ENCODE assay signal across 8 cellular contexts in the genomic region with DNA sequence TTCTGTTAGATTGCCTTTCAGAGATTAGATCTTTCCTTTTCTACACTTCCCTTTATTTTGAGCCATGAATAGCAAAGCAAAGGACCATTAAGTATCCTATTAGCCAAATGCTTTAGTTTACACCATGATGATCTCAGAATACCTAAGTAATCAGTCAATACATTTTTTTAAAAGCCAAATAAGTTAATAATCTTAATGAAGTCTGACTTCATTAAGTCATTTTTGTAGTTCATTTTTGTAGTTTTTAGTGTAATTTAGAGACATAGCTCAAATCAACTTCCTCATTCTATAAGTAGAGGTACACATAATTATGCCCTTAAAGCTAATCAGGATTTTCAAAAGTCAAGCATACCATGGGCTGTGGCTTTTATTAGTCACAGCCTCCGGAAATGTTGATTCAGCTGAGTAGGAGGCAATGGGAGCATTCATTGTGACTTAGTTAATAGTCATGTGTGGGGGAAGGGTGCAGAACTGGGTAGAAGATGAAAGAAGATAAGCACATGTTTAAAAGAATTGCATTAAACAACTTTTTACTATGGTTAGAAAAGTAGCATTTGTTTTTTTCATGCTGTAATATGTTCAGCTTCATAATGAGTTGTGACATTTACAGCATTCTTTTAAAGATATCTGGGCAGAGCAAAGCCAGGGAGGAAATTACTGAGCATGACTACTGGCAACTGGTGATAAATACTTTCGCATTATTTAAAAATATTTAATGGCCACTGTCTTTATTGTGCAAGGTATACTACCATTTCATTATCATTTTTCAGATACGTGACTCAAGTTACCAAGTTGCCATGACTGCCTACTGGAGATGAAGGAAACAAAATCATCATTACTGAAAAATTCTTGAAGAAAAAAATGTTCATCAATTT. TPM values are rescaled to one million over a fixed set of nuclear protein-coding genes. Genes with fewer than 3 reads are reported as not detected.
DNase-seq lines count a peak whose midpoint lies in the region; ATAC-seq lines count a peak whose summit lies in the region.

No MANE protein-coding gene starts in this region.

- H3K9me3 Mint-ChIP-seq in activated naive CD8-positive, alpha-beta T cell treated with anti-CD3 and anti-CD28 coated beads, Interleukin-2, amount 10 ng/mL, durations not matched to agents 7 days and 5 days = peaks cover 5% of the 10 kb centered on the region

- peaks cover 4% of the 10 kb centered on the region for H3K27me3 Mint-ChIP-seq in activated naive CD8-positive, alpha-beta T cell treated with anti-CD3 and anti-CD28 coated beads, Interleukin-2, amount 10 ng/mL, durations not matched to agents 7 days and 5 days

- peak; percentile 91 for DNase-seq in AG08395 (ENCODE audit: low spot score)
- peak; percentile 91 for DNase-seq in SK-MEL-5 (ENCODE audit: low read depth, low spot score)
- no peak for DNase-seq in activated naive CD8-positive, alpha-beta T cell treated with anti-CD3 and anti-CD28 coated beads, Interleukin-2, amount 10 ng/mL, durations not matched to agents 7 days and 5 days
- DNase-seq in iris pigment epithelial cell (ENCODE audit: low read depth) = peak; percentile 99
- peak; percentile 50 for DNase-seq in stimulated activated CD8-positive, alpha-beta memory T cell treated with anti-CD3 and anti-CD28 coated beads, Interleukin-12 subunit alpha, Interleukin-12 subunit beta, amount 100 ng/mL, for 4 hours (ENCODE audit: low read depth)
- no peak for DNase-seq in NCI-H1694 treated with DMSO at 0.1 percent for 48 hours (lab: John Stamatoyannopoulos, UW)

- in situ Hi-C loops in SK-MEL-5 (cut with HindIII; ENCODE audit: low pct_unique_long_range_greater_than_20kb, low sequenced_read_pairs) = no loop called here

- H3K27ac Mint-ChIP-seq in activated naive CD8-positive, alpha-beta T cell treated with anti-CD3 and anti-CD28 coated beads, Interleukin-2, amount 10 ng/mL, durations not matched to agents 7 days and 5 days = no peak overlapping the region

- no peaks in the 10 kb centered on the region for H3K4me1 Mint-ChIP-seq in activated naive CD8-positive, alpha-beta T cell treated with anti-CD3 and anti-CD28 coated beads, Interleukin-2, amount 10 ng/mL, durations not matched to agents 7 days and 5 days

- H3K36me3 Mint-ChIP-seq in activated naive CD8-positive, alpha-beta T cell treated with anti-CD3 and anti-CD28 coated beads, Interleukin-2, amount 10 ng/mL, durations not matched to agents 7 days and 5 days = peaks cover 7% of the 10 kb centered on the region

- ATAC-seq in GM19035 (IDR thresholded peaks at IDR 0.05; ENCODE audit: unreplicated experiment) (peak; percentile 89), HG03457 (IDR thresholded peaks at IDR 0.05; ENCODE audit: unreplicated experiment) (peak; percentile 79)
- ATAC-seq in activated naive CD8-positive, alpha-beta T cell treated with anti-CD3 and anti-CD28 coated beads, Interleukin-2, amount 10 ng/mL, durations not matched to agents 7 days and 5 days (ENCODE audit: low read depth) = peak; percentile 98

- POLR2A ChIA-PET in activated naive CD8-positive, alpha-beta T cell treated with anti-CD3 and anti-CD28 coated beads, Interleukin-2, amount 10 ng/mL, durations not matched to agents 7 days and 5 days (lab: Charles Lee) = interaction anchor here (0.9 kb wide), 1 partner anchor 58 kb away, joined by 3 read pairs; no protein-coding TSS in a partner anchor

- no peak overlapping the region for H3K4me3 Mint-ChIP-seq in activated naive CD8-positive, alpha-beta T cell treated with anti-CD3 and anti-CD28 coated beads, Interleukin-2, amount 10 ng/mL, durations not matched to agents 7 days and 5 days

RNA-seq across cellular contexts. Expression of gene CCDC71L, which starts 57.3 kb away (rescaled TPM):
- total RNA-seq in SK-MEL-5 (2014; rRNA removed; shearing (Covaris generic)) = 74.4 and 89.1 TPM in 2 replicates
- 94.2 and 104 TPM in 2 replicates for polyA plus RNA-seq in SK-MEL-5 (2015; cell fraction: cytosol; rRNA removed)
- polyA plus RNA-seq in SK-MEL-5 (2015; cell fraction: nucleus; rRNA removed) = 76.5 and 98.7 TPM in 2 replicates
- 10 to 100 TPM; 20.5 to 22.3 TPM for total RNA-seq in activated naive CD8-positive, alpha-beta T cell treated with anti-CD3 and anti-CD28 coated beads, Interleukin-2, amount 10 ng/mL, durations not matched to agents 7 days and 5 days

Comparison
In these comparisons a context has a peak if more than half of its experiments do, and no peak if none do; other contexts are left out.
1. DNase-seq: peak in AG08395 (single experiment), SK-MEL-5 (single experiment), iris pigment epithelial cell (single experiment) and stimulated activated CD8-positive, alpha-beta memory T cell treated with anti-CD3 and anti-CD28 coated beads, Interleukin-12 subunit alpha, Interleukin-12 subunit beta, amount 100 ng/mL, for 4 hours (single experiment); none in activated naive CD8-positive, alpha-beta T cell treated with anti-CD3 and anti-CD28 coated beads, Interleukin-2, amount 10 ng/mL, durations not matched to agents 7 days and 5 days (single experiment) and NCI-H1694 treated with DMSO at 0.1 percent for 48 hours (single experiment).
2. Peak in every context shown above with its lines, with median percentiles within 50 percentile points of each other: ATAC-seq.